1 cellular context compared by ENCODE assay signal in the genomic region with DNA sequence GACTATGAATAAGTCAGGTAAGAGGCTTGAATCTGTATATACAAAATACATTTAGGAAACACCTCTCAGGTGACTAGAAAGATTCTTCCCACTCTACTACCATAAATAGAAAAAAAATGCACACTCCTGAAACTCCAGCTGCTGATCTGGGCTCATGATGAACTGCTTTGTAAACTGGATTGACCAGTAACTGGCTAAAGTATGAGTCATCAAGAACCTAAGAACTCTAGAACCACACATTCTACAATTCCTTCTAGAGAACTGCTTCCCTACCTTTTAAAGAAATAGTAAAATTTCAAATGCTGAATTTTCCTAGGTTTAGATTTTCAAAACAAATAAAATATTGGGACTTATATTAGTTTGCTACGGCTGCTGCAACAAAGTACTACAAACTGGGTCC.
TF ChIP-seq lines count a peak whose summit lies in the region.

No MANE protein-coding gene starts in this region.

TF ChIP-seq in GM12878, 131 proteins besides CTCF, POLR2A, EP300 and RAD21 (continued from another document):
- TF ChIP-seq, protein P1, sequence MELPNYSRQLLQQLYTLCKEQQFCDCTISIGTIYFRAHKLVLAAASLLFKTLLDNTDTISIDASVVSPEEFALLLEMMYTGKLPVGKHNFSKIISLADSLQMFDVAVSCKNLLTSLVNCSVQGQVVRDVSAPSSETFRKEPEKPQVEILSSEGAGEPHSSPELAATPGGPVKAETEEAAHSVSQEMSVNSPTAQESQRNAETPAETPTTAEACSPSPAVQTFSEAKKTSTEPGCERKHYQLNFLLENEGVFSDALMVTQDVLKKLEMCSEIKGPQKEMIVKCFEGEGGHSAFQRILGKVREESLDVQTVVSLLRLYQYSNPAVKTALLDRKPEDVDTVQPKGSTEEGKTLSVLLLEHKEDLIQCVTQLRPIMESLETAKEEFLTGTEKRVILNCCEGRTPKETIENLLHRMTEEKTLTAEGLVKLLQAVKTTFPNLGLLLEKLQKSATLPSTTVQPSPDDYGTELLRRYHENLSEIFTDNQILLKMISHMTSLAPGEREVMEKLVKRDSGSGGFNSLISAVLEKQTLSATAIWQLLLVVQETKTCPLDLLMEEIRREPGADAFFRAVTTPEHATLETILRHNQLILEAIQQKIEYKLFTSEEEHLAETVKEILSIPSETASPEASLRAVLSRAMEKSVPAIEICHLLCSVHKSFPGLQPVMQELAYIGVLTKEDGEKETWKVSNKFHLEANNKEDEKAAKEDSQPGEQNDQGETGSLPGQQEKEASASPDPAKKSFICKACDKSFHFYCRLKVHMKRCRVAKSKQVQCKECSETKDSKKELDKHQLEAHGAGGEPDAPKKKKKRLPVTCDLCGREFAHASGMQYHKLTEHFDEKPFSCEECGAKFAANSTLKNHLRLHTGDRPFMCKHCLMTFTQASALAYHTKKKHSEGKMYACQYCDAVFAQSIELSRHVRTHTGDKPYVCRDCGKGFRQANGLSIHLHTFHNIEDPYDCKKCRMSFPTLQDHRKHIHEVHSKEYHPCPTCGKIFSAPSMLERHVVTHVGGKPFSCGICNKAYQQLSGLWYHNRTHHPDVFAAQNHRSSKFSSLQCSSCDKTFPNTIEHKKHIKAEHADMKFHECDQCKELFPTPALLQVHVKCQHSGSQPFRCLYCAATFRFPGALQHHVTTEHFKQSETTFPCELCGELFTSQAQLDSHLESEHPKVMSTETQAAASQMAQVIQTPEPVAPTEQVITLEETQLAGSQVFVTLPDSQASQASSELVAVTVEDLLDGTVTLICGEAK (IDR thresholded peaks at IDR 0.05; ENCODE audit: borderline replicate concordance), result no peak
- TF ChIP-seq, protein P2, sequence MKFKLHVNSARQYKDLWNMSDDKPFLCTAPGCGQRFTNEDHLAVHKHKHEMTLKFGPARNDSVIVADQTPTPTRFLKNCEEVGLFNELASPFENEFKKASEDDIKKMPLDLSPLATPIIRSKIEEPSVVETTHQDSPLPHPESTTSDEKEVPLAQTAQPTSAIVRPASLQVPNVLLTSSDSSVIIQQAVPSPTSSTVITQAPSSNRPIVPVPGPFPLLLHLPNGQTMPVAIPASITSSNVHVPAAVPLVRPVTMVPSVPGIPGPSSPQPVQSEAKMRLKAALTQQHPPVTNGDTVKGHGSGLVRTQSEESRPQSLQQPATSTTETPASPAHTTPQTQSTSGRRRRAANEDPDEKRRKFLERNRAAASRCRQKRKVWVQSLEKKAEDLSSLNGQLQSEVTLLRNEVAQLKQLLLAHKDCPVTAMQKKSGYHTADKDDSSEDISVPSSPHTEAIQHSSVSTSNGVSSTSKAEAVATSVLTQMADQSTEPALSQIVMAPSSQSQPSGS (IDR thresholded peaks at IDR 0.05; ENCODE audit: low read length), result no peak
- TF ChIP-seq POLR2AphosphoS5 (IDR thresholded peaks at IDR 0.05; ENCODE audit: low read length) (no peak), RELA (IDR thresholded peaks at IDR 0.05; ENCODE audit: borderline replicate concordance, partially characterized antibody) (no peak), SMAD5 (IDR thresholded peaks at IDR 0.05; ENCODE audit: low read depth) (no peak)
- TF ChIP-seq, protein P3, sequence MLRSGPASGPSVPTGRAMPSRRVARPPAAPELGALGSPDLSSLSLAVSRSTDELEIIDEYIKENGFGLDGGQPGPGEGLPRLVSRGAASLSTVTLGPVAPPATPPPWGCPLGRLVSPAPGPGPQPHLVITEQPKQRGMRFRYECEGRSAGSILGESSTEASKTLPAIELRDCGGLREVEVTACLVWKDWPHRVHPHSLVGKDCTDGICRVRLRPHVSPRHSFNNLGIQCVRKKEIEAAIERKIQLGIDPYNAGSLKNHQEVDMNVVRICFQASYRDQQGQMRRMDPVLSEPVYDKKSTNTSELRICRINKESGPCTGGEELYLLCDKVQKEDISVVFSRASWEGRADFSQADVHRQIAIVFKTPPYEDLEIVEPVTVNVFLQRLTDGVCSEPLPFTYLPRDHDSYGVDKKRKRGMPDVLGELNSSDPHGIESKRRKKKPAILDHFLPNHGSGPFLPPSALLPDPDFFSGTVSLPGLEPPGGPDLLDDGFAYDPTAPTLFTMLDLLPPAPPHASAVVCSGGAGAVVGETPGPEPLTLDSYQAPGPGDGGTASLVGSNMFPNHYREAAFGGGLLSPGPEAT (IDR thresholded peaks at IDR 0.05; ENCODE audit: low read depth), result no peak
- TF ChIP-seq, protein P4, sequence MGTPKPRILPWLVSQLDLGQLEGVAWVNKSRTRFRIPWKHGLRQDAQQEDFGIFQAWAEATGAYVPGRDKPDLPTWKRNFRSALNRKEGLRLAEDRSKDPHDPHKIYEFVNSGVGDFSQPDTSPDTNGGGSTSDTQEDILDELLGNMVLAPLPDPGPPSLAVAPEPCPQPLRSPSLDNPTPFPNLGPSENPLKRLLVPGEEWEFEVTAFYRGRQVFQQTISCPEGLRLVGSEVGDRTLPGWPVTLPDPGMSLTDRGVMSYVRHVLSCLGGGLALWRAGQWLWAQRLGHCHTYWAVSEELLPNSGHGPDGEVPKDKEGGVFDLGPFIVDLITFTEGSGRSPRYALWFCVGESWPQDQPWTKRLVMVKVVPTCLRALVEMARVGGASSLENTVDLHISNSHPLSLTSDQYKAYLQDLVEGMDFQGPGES (IDR thresholded peaks at IDR 0.05), result no peak
